24 cellular contexts compared by ENCODE assay signal in the genomic region with DNA sequence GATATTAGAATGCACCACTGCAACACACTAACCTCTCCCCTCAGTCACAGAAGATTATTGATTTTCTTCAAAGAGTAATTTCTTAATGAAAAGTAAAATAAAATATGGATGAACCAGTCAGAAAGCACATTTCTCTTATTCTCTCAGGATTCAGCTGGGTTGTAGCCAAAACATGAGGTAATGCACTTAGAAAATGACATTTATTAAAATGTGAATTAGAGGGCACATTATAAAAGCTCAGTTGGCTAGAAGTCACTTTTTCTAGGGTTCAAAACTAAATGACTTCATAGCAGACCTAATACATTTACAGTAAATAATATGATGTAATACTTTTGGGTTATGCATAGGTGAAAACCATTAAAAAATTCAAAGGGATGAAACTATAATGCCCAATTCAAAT.
DNase-seq lines count a peak whose midpoint lies in the region; ATAC-seq, FAIRE-seq and TF ChIP-seq lines count a peak whose summit lies in the region.
"Had no signal": no experiment of that assay in that cellular context is flagged by ENCODE, and none has a peak within 500 bp of the region (broad histone marks: within the 10 kb centered on the region; RNA-seq: fewer than 3 reads in every experiment).

No MANE protein-coding gene starts in this region.

- H3K4me3 ChIP-seq in SK-N-SH (ENCODE audit: low read depth in 2 of 2, low read length in 1 of 2) (no peak overlapping the region), astrocyte (ENCODE audit: insufficient read depth, low read depth, low read length) (no peak overlapping the region)
- H3K4me3 ChIP-seq: A549; BLaER1 treated with 17β-estradiol and CSF1 and Interleukin-3, amounts not matched to agents 10 nM and 100 nM; GM23338 had no signal

- no peak overlapping the region for H2AFZ ChIP-seq in SK-N-SH (ENCODE audit: low read depth)
- H2AFZ ChIP-seq in astrocyte (ENCODE audit: low read depth, low read length): no peak overlapping the region
- H2AFZ ChIP-seq: GM23338 had no signal

- DNase-seq in SK-N-SH (no peak), astrocyte (ENCODE audit: low read depth) (peak; percentile 4), left kidney (ENCODE audit: low read depth, low spot score) (peak; percentile 8), NCI-H345 treated with DMSO at 0.1 percent for 48 hours (lab: John Stamatoyannopoulos, UW; ENCODE audit: unreplicated experiment) (no peak), cardiac septum (ENCODE audit: low spot score) (no peak)
- DNase-seq: 8988T; ACHN; AML-193; BE2C; CD4-positive, alpha-beta T cell; CD8-positive, alpha-beta memory T cell; DMS53; DMS79 treated with DMSO at 0.1 percent for 48 hours; GF-D8; H9; HFFc6 had no signal

- no peak for FAIRE-seq in astrocyte (lab: Jason Lieb, UNC)
- FAIRE-seq: A549, GM12891, GM18507 had no signal

- TF ChIP-seq RAD21 in SK-N-SH (IDR thresholded peaks at IDR 0.05; ENCODE audit: low read length): no peak

- no peaks in the 10 kb centered on the region for H3K27me3 Mint-ChIP-seq in astrocyte (ENCODE audit: low read depth, unreplicated experiment)
- H3K27me3 Mint-ChIP-seq: CD4-positive, alpha-beta T cell; CD8-positive, alpha-beta memory T cell had no signal

- H3K36me3 ChIP-seq in SK-N-SH (replicated peaks in 1 of 2; ENCODE audit: control insufficient read depth in 1 of 2, insufficient read depth in 2 of 2, low read length in 1 of 2) (no peaks in the 10 kb centered on the region), astrocyte (ENCODE audit: insufficient read depth, low read length) (no peaks in the 10 kb centered on the region)
- H3K36me3 ChIP-seq: BE2C; BLaER1 treated with 17β-estradiol and CSF1 and Interleukin-3, amounts not matched to agents 10 nM and 100 nM had no signal

- no peak overlapping the region for H3K9ac ChIP-seq in SK-N-SH
- H3K9ac ChIP-seq in astrocyte (ENCODE audit: low read length): no peak overlapping the region
- H3K9ac ChIP-seq: BLaER1 treated with 17β-estradiol and CSF1 and Interleukin-3, amounts not matched to agents 10 nM and 100 nM had no signal

- H3K27me3 ChIP-seq in SK-N-SH (ENCODE audit: insufficient read depth): no peaks in the 10 kb centered on the region
- no peaks in the 10 kb centered on the region for H3K27me3 ChIP-seq in astrocyte (ENCODE audit: insufficient read depth, low read length)
- H3K27me3 ChIP-seq: BE2C; BLaER1 treated with 17β-estradiol and CSF1 and Interleukin-3, amounts not matched to agents 10 nM and 100 nM had no signal

- ATAC-seq in SK-N-SH treated with all-trans-retinoic acid at 6 μM for 48 hours: no peak
- ATAC-seq: A549, GM23338, HCT116 had no signal

- intact Hi-C loops in cardiac septum (cut with DNase I): no loop called here

- H3K4me1 Mint-ChIP-seq in astrocyte (ENCODE audit: low read depth, unreplicated experiment): no peaks in the 10 kb centered on the region
- H3K4me1 Mint-ChIP-seq: CD8-positive, alpha-beta memory T cell; GM23338; H9 had no signal

- H3K79me2 ChIP-seq in SK-N-SH (ENCODE audit: insufficient read depth) (no peaks in the 10 kb centered on the region), astrocyte (ENCODE audit: insufficient read depth, low read length) (no peaks in the 10 kb centered on the region)

- H3K9me3 ChIP-seq in SK-N-SH: no peaks in the 10 kb centered on the region
- no peaks in the 10 kb centered on the region for H3K9me3 ChIP-seq in astrocyte (ENCODE audit: insufficient read depth, low read depth, low read length)
- H3K9me3 ChIP-seq: A549, BE2C had no signal

- TF ChIP-seq EP300 in SK-N-SH (IDR thresholded peaks at IDR 0.05; ENCODE audit: borderline replicate concordance in 1 of 2, low read depth in 1 of 2, low read length in 1 of 2): no peak

- TF ChIP-seq CTCF in SK-N-SH (IDR thresholded peaks at IDR 0.05) (no peak), astrocyte (IDR thresholded peaks at IDR 0.05; ENCODE audit: insufficient read depth, low read depth, low read length) (no peak)

- H3K9me2 ChIP-seq in SK-N-SH: no peaks in the 10 kb centered on the region

- POLR2A ChIA-PET in SK-N-SH (lab: Yijun Ruan, JAX): no interaction called here

- H3K4me1 ChIP-seq in SK-N-SH (ENCODE audit: control insufficient read depth in 1 of 2, insufficient read depth in 2 of 2, low read depth in 1 of 2, low read length in 1 of 2) (peaks cover 0 to 10% of the 10 kb centered on the region in 2 experiments; a peak in 3 of 4 replicates), astrocyte (ENCODE audit: insufficient read depth, low read length) (peaks cover 11% of the 10 kb centered on the region)
- H3K4me1 ChIP-seq: A549, BE2C had no signal

- no peak overlapping the region for H3K27ac Mint-ChIP-seq in astrocyte (ENCODE audit: unreplicated experiment)
- H3K27ac Mint-ChIP-seq: CD14-positive monocyte; CD4-positive, alpha-beta T cell; CD8-positive, alpha-beta memory T cell; GM23338; H9; HFFc6 had no signal

- no peaks in the 10 kb centered on the region for H3K9me3 Mint-ChIP-seq in astrocyte (ENCODE audit: unreplicated experiment)

- CTCF ChIA-PET in SK-N-SH (lab: Yijun Ruan, JAX): interaction anchor here (0.9 to 3.8 kb wide), 5 partner anchors 9 to 356 kb away, joined by 4 to 31 read pairs (median 5); no protein-coding TSS in a partner anchor

- H3K27ac ChIP-seq in SK-N-SH (ENCODE audit: low read depth in 2 of 2, low read length in 1 of 2) (no peak overlapping the region), astrocyte (ENCODE audit: low read depth, low read length) (peak overlapping the region; percentile 75)
- H3K27ac ChIP-seq: A549 had no signal

- H3K4me3 Mint-ChIP-seq in astrocyte (ENCODE audit: unreplicated experiment): no peak overlapping the region
- H3K4me3 Mint-ChIP-seq: CD14-positive monocyte; CD4-positive, alpha-beta T cell; CD8-positive, alpha-beta memory T cell; GM23338; H9; HFFc6 had no signal

- H3F3A ChIP-seq in SK-N-SH (replicated peaks; ENCODE audit: insufficient read depth): peaks cover 15% of the 10 kb centered on the region

- H4K20me1 ChIP-seq in SK-N-SH (ENCODE audit: insufficient read depth) (no peaks in the 10 kb centered on the region), astrocyte (ENCODE audit: insufficient read depth, low read length) (no peaks in the 10 kb centered on the region)
- H4K20me1 ChIP-seq: BLaER1 treated with 17β-estradiol and CSF1 and Interleukin-3, amounts not matched to agents 10 nM and 100 nM had no signal

- no peaks in the 10 kb centered on the region for H3K36me3 Mint-ChIP-seq in astrocyte (ENCODE audit: low read depth, unreplicated experiment)
- H3K36me3 Mint-ChIP-seq: CD14-positive monocyte; CD8-positive, alpha-beta memory T cell had no signal

- H3K4me2 ChIP-seq in SK-N-SH (no peak overlapping the region), astrocyte (ENCODE audit: low read length) (no peak overlapping the region)
- H3K4me2 ChIP-seq: A549, GM23338 had no signal

TF ChIP-seq in SK-N-SH treated with all-trans-retinoic acid at 6 μM for 48 hours, 23 proteins besides CTCF, POLR2A, EP300 and RAD21 (continues in another document):
- peak; percentile 99 for TF ChIP-seq ISL1 (CRISPR knock-in tag; IDR thresholded peaks at IDR 0.05)
- TF ChIP-seq CREB5 (CRISPR knock-in tag; IDR thresholded peaks at IDR 0.05; ENCODE audit: low read depth): peak; percentile 97
- TF ChIP-seq CSDC2 (CRISPR knock-in tag; IDR thresholded peaks at IDR 0.05): no peak

TF ChIP-seq in SK-N-SH, 30 proteins besides CTCF, POLR2A, EP300 and RAD21:
- TF ChIP-seq CHD2 (IDR thresholded peaks at IDR 0.05; ENCODE audit: low read length, partially characterized antibody) (no peak), MEF2A (IDR thresholded peaks at IDR 0.05; ENCODE audit: borderline replicate concordance, low read depth) (no peak), POLR2AphosphoS5 (IDR thresholded peaks at IDR 0.05; ENCODE audit: low read depth, low read length) (no peak), RXRA (IDR thresholded peaks at IDR 0.05; ENCODE audit: borderline replicate concordance, low read depth) (no peak), RCOR1 (IDR thresholded peaks at IDR 0.05; ENCODE audit: low read length) (no peak)
- TF ChIP-seq, protein P1, sequence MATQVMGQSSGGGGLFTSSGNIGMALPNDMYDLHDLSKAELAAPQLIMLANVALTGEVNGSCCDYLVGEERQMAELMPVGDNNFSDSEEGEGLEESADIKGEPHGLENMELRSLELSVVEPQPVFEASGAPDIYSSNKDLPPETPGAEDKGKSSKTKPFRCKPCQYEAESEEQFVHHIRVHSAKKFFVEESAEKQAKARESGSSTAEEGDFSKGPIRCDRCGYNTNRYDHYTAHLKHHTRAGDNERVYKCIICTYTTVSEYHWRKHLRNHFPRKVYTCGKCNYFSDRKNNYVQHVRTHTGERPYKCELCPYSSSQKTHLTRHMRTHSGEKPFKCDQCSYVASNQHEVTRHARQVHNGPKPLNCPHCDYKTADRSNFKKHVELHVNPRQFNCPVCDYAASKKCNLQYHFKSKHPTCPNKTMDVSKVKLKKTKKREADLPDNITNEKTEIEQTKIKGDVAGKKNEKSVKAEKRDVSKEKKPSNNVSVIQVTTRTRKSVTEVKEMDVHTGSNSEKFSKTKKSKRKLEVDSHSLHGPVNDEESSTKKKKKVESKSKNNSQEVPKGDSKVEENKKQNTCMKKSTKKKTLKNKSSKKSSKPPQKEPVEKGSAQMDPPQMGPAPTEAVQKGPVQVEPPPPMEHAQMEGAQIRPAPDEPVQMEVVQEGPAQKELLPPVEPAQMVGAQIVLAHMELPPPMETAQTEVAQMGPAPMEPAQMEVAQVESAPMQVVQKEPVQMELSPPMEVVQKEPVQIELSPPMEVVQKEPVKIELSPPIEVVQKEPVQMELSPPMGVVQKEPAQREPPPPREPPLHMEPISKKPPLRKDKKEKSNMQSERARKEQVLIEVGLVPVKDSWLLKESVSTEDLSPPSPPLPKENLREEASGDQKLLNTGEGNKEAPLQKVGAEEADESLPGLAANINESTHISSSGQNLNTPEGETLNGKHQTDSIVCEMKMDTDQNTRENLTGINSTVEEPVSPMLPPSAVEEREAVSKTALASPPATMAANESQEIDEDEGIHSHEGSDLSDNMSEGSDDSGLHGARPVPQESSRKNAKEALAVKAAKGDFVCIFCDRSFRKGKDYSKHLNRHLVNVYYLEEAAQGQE (IDR thresholded peaks at IDR 0.05; ENCODE audit: low read depth, low read length): no peak
TF ChIP-seq in SK-N-SH: peak in this region for 0.

Comparison
In these comparisons a context has a peak if more than half of its experiments do, and no peak if none do; other contexts are left out.
1. DNase-seq: peak in astrocyte (single experiment) and left kidney (single experiment); none in SK-N-SH (single experiment), NCI-H345 treated with DMSO at 0.1 percent for 48 hours (single experiment) and cardiac septum (single experiment).